Comparison of ENCODE assay signal across 25 cellular contexts in genomic region chr15:66648588-66648987, GRCh38. TPM values are rescaled to one million over a fixed set of nuclear protein-coding genes. Genes with fewer than 3 reads are reported as not detected.
"Had no signal": no experiment of that assay in that cellular context is flagged by ENCODE, and none has a peak within 500 bp of the region (broad histone marks: within the 10 kb centered on the region; RNA-seq: fewer than 3 reads in every experiment).

No MANE protein-coding gene starts in this region.

- H3K36me3 ChIP-seq: heart left ventricle, left lung, pancreas, prostate gland, right lobe of liver, tibial nerve, upper lobe of right lung had no signal

- H3K27ac ChIP-seq: pancreas, tibial nerve, upper lobe of right lung had no signal

- ATAC-seq: heart left ventricle; left colon; left lung; natural killer cell; right lobe of liver; stimulated activated memory B cell treated with anti-CD40 and anti-IgM and Interleukin-4, amounts not matched to agents 10 μg/mL and 1 μg/mL and 100 μg/mL, for 72 hours; stimulated activated naive CD8-positive, alpha-beta T cell treated with anti-CD3 and anti-CD28 coated beads, Interleukin-15, amount 100 ng/mL, for 72 hours; upper lobe of right lung had no signal

- DNase-seq: heart left ventricle; hypothalamus; immature natural killer cell; kidney; left colon; midbrain; naive B cell; natural killer cell; nucleus accumbens; pancreas; retina; stimulated activated CD4-positive, alpha-beta T cell treated with anti-CD3 and anti-CD28 coated beads, Interleukin-1b, Interleukin-23, amount 100 ng/mL, for 48 hours; stimulated activated CD4-positive, alpha-beta T cell treated with anti-CD3 and anti-CD28 coated beads, Interleukin-2, amount 100 ng/mL, for 48 hours; stimulated activated CD4-positive, alpha-beta T cell treated with anti-CD3 and anti-CD28 coated beads, Interleukin-4, amount 100 ng/mL, for 4 hours; stimulated activated CD8-positive, alpha-beta memory T cell treated with anti-CD3 and anti-CD28 coated beads, Interleukin-4, amount 100 ng/mL, for 48 hours; stimulated activated naive CD4-positive, alpha-beta T cell treated with Interleukin-2 at 50 U/mL for 16 hours; stimulated activated naive CD8-positive, alpha-beta T cell treated with anti-CD3 and anti-CD28 coated beads, Interleukin-15, amount 100 ng/mL, for 72 hours; substantia nigra; upper lobe of right lung had no signal

- H3K27me3 ChIP-seq: heart left ventricle, left lung, pancreas, right lobe of liver, tibial nerve, upper lobe of right lung had no signal

- H3K9me3 ChIP-seq: heart left ventricle, left lung, pancreas, prostate gland, right lobe of liver, tibial nerve, upper lobe of right lung had no signal

- H3K4me1 ChIP-seq: pancreas had no signal

- H3K4me3 ChIP-seq: heart left ventricle, left lung, pancreas, prostate gland, right lobe of liver, smooth muscle cell, tibial nerve, upper lobe of right lung had no signal

RNA-seq across cellular contexts. Expression of gene SMAD6, which starts 53.4 kb away (rescaled TPM):
- polyA plus RNA-seq: immature natural killer cell had no signal
